9 cellular contexts compared by ENCODE assay signal in the genomic region with DNA sequence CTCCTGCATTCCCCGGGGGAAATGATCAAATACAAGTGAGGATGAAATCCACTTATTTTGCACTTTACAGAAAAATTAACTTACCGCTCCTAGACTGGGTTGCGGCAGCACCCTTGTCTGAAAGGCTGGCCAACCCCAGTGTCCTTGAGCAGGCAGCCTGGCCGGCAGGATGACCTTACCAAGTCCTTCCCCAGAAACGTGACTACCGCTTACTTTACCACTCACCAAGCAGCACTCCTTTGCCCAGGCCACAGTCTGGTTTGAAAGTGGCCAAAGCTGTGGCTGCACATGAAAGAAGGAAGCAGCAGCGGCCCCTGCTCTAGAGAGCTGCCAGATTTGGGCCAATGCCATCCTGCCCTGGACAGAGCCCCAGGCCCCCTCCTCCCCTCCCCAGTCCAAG. TPM values are rescaled to one million over a fixed set of nuclear protein-coding genes. Genes with fewer than 3 reads are reported as not detected.
DNase-seq lines count a peak whose midpoint lies in the region; ATAC-seq, FAIRE-seq and TF ChIP-seq lines count a peak whose summit lies in the region.
"Had no signal": no experiment of that assay in that cellular context is flagged by ENCODE, and none has a peak within 500 bp of the region (broad histone marks: within the 10 kb centered on the region; RNA-seq: fewer than 3 reads in every experiment).

No MANE protein-coding gene starts in this region.

- H3K36me3 Mint-ChIP-seq in HFFc6 (ENCODE audit: low read depth), result peaks cover 36% of the 10 kb centered on the region
- peaks cover 5% of the 10 kb centered on the region for H3K36me3 Mint-ChIP-seq in activated naive CD8-positive, alpha-beta T cell

- dilution Hi-C loops in keratinocyte (cut with MboI; ENCODE audit: extremely low pct_ligation_motif_present, low sequenced_read_pairs), result no loop called here

- H3K4me2 ChIP-seq in keratinocyte (ENCODE audit: control insufficient read depth, extremely low read depth, insufficient read depth, low read depth, low read length), result peak overlapping the region; percentile 35

- peak overlapping the region; percentile 59 for H3K4me3 Mint-ChIP-seq in HFFc6
- peak overlapping the region; percentile 90 for H3K4me3 Mint-ChIP-seq in activated naive CD8-positive, alpha-beta T cell

- no peak for ATAC-seq in GM18861 (IDR thresholded peaks at IDR 0.05; ENCODE audit: unreplicated experiment)

- H3K9me3 Mint-ChIP-seq in HFFc6, result no peaks in the 10 kb centered on the region
- no peaks in the 10 kb centered on the region for H3K9me3 Mint-ChIP-seq in activated naive CD8-positive, alpha-beta T cell (ENCODE audit: low read depth)

- DNase-seq in HFFc6, result no peak
- DNase-seq in keratinocyte (ENCODE audit: low read depth, low spot score), result no peak
- no peak for DNase-seq in small intestine
- DNase-seq in OCI-M2 (lab: John Stamatoyannopoulos, UW; ENCODE audit: unreplicated experiment), result no peak
- no peak for DNase-seq in retina
- DNase-seq in NCI-H748 (lab: John Stamatoyannopoulos, UW; ENCODE audit: unreplicated experiment), result no peak
- DNase-seq: islet precursor cell had no signal

- H3K27me3 Mint-ChIP-seq in HFFc6 (ENCODE audit: insufficient read depth), result peaks cover 7% of the 10 kb centered on the region
- no peaks in the 10 kb centered on the region for H3K27me3 Mint-ChIP-seq in activated naive CD8-positive, alpha-beta T cell

- peaks cover 100% of the 10 kb centered on the region for H3K79me2 ChIP-seq in keratinocyte (ENCODE audit: control insufficient read depth, insufficient read depth, low read length)

- H3K27ac Mint-ChIP-seq in HFFc6, result peak overlapping the region; percentile 90
- peak overlapping the region; percentile 96 for H3K27ac Mint-ChIP-seq in activated naive CD8-positive, alpha-beta T cell

- WGBS in small intestine, 3 donors, result 49 to 65% (median 54%) methylated on average over 7 of the region's 7 CpGs

- peaks cover 100% of the 10 kb centered on the region for H3K4me1 Mint-ChIP-seq in HFFc6 (ENCODE audit: low read depth)
- H3K4me1 Mint-ChIP-seq in activated naive CD8-positive, alpha-beta T cell (ENCODE audit: low read depth), result peaks cover 97% of the 10 kb centered on the region

- no peak overlapping the region for H2AFZ ChIP-seq in keratinocyte (ENCODE audit: control insufficient read depth, low read length)

- H3K4me1 ChIP-seq in keratinocyte (ENCODE audit: control insufficient read depth, extremely low read depth, insufficient read depth, low read length), result peaks cover 97% of the 10 kb centered on the region
- peaks cover 31 to 73% of the 10 kb centered on the region in 2 donors for H3K4me1 ChIP-seq in small intestine (ENCODE audit: control insufficient read depth in 2 of 2, insufficient read depth in 1 of 2, low read depth in 1 of 2, low read length in 1 of 2)

- TF ChIP-seq CTCF in HFFc6 (IDR thresholded peaks at IDR 0.05) (no peak), keratinocyte (optimal IDR thresholded peaks at IDR 0.05 in 1 of 3, IDR thresholded peaks at IDR 0.05 in 1 of 3, conservative IDR thresholded peaks at IDR 0.05 in 1 of 3; ENCODE audit: extremely low read depth in 1 of 3, insufficient read depth in 2 of 3, low read length in 3 of 3) (no peak)

- H3K27ac ChIP-seq in keratinocyte (ENCODE audit: control insufficient read depth, insufficient read depth, low read length), result no peak overlapping the region
- H3K27ac ChIP-seq in small intestine (ENCODE audit: low read depth in 1 of 2, low read length in 1 of 2), result peak overlapping the region; percentile 13 to 93

- H4K20me1 ChIP-seq in keratinocyte (ENCODE audit: control insufficient read depth, extremely low read depth, insufficient read depth, low read length), result peaks cover 85% of the 10 kb centered on the region

- no peak overlapping the region for H3K9ac ChIP-seq in keratinocyte (ENCODE audit: control insufficient read depth, extremely low read depth, insufficient read depth, low read length)

- peaks cover 3% of the 10 kb centered on the region for H3K9me1 ChIP-seq in keratinocyte (ENCODE audit: control insufficient read depth, extremely low read depth, insufficient read depth, low read length)

- no peaks in the 10 kb centered on the region for H3K9me3 ChIP-seq in keratinocyte (ENCODE audit: control insufficient read depth, low read depth, low read length)
- H3K9me3 ChIP-seq in small intestine (ENCODE audit: control insufficient read depth, low read depth), result no peaks in the 10 kb centered on the region

- H3K27me3 ChIP-seq in keratinocyte (ENCODE audit: control insufficient read depth, extremely low read depth, insufficient read depth, low read length) (no peaks in the 10 kb centered on the region), small intestine (ENCODE audit: control insufficient read depth in 2 of 2, insufficient read depth in 2 of 2, low read length in 2 of 2) (no peaks in the 10 kb centered on the region)

- H3K36me3 ChIP-seq in keratinocyte (ENCODE audit: control insufficient read depth in 2 of 2, extremely low read depth in 1 of 2, insufficient read depth in 2 of 2, low read length in 2 of 2) (peaks cover 29 to 38% of the 10 kb centered on the region in 2 experiments), small intestine (ENCODE audit: control insufficient read depth in 2 of 2, insufficient read depth in 2 of 2, low read length in 2 of 2) (no peaks in the 10 kb centered on the region)

- no peak overlapping the region for H3K4me3 ChIP-seq in keratinocyte (ENCODE audit: control insufficient read depth in 2 of 3, extremely low read depth in 1 of 3, insufficient read depth in 2 of 3, low read depth in 1 of 3, low read length in 3 of 3)
- H3K4me3 ChIP-seq in small intestine (ENCODE audit: low read depth in 1 of 2, low read length in 2 of 2), result no peak overlapping the region

- no peak for FAIRE-seq in keratinocyte (lab: Jason Lieb, UNC)
- no peak for FAIRE-seq in small intestine (lab: Jason Lieb, UNC)

RNA-seq across cellular contexts. Expression of a gene that starts 20.3 kb away (rescaled TPM):
- 1,000 to 10,000 TPM in 2 of 6 experiments, 100 to 1,000 TPM in 4; 881 to 1,084 (median 937) TPM for total RNA-seq in HFFc6 (2021; fragmentation: NEBNext Ultra II Directional; extraction: Animal tissue kit (Norgen Biotek cat#: 25700))
- polyA plus RNA-seq in keratinocyte (277 to 489 TPM (median 351 TPM) in 3 replicates), small intestine (100 to 1,000 TPM in 2 of 3 donors, 10 to 100 TPM in 1; 95.4 to 156 (median 130) TPM)
- 526 TPM for polyA plus RNA-seq in keratinocyte (2011; ENCODE audit: low read depth)
- 357 and 388 TPM in 2 replicates for polyA plus RNA-seq in keratinocyte (2011; cell fraction: cytosol; rRNA removed)
- 864 and 995 TPM in 2 replicates for polyA plus RNA-seq in keratinocyte (2011; cell fraction: nucleus; rRNA removed)
- 168 and 903 TPM in 2 replicates for polyA plus RNA-seq in keratinocyte (2012; ENCODE audit: low replicate concordance)
- 752 to 1,882 TPM (median 1,066 TPM) in 3 replicates for polyA minus RNA-seq in keratinocyte
- 461 TPM for polyA minus RNA-seq in keratinocyte (2011; cell fraction: cytosol; rRNA and poly(A)+ RNA removed)
- 623 and 1,627 TPM in 2 replicates for polyA minus RNA-seq in keratinocyte (2011; cell fraction: nucleus; rRNA and poly(A)+ RNA removed)
